In genomic region chr22:25057013-25057881, GRCh38 we compare ENCODE assay signal across 8 cellular contexts.
DNase-seq lines count a peak whose midpoint lies in the region; ATAC-seq lines count a peak whose summit lies in the region.

No MANE protein-coding gene starts in this region.

- H3K4me3 Mint-ChIP-seq in naive thymus-derived CD4-positive, alpha-beta T cell, result no peak overlapping the region
- no peak overlapping the region for H3K4me3 Mint-ChIP-seq in stimulated activated naive CD8-positive, alpha-beta T cell treated with anti-CD3 and anti-CD28 coated beads, Interleukin-15, amount 100 ng/mL, for 72 hours

- H3K9me3 Mint-ChIP-seq in naive thymus-derived CD4-positive, alpha-beta T cell, result peaks cover 0 to 2% (median 0%) of the 10 kb centered on the region in 11 donors
- H3K9me3 Mint-ChIP-seq in stimulated activated naive CD8-positive, alpha-beta T cell treated with anti-CD3 and anti-CD28 coated beads, Interleukin-15, amount 100 ng/mL, for 72 hours, result no peaks in the 10 kb centered on the region

- peak overlapping the region in 3 of 9 donors; percentile 67 to 75 (median 72) for H3K27ac Mint-ChIP-seq in naive thymus-derived CD4-positive, alpha-beta T cell
- no peak overlapping the region for H3K27ac Mint-ChIP-seq in stimulated activated naive CD8-positive, alpha-beta T cell treated with anti-CD3 and anti-CD28 coated beads, Interleukin-15, amount 100 ng/mL, for 72 hours

- H3K27ac ChIP-seq in effector memory CD4-positive, alpha-beta T cell (ENCODE audit: insufficient read depth, low read length, poor library complexity, severe bottlenecking), result no peak overlapping the region
- no peak overlapping the region for H3K27ac ChIP-seq in naive thymus-derived CD4-positive, alpha-beta T cell (ENCODE audit: low read depth, low read length)

- H3K27me3 ChIP-seq in effector memory CD4-positive, alpha-beta T cell (replicated peaks; ENCODE audit: control insufficient read depth, insufficient read depth, low read length, poor library complexity, severe bottlenecking), result no peaks in the 10 kb centered on the region
- H3K27me3 ChIP-seq in naive thymus-derived CD4-positive, alpha-beta T cell (ENCODE audit: control insufficient read depth in 2 of 2, insufficient read depth in 2 of 2, low read length in 2 of 2), result no peaks in the 10 kb centered on the region

- peak; percentile 78 for DNase-seq in AG20443 (ENCODE audit: low spot score)
- peak; percentile 25 for DNase-seq in H4 (ENCODE audit: low spot score)
- DNase-seq in NCI-H69 (lab: John Stamatoyannopoulos, UW), result peak; percentile 79
- DNase-seq in activated CD8-positive, alpha-beta memory T cell treated with anti-CD3 and anti-CD28 coated beads for 24 hours, result peak; percentile 95
- DNase-seq in effector memory CD4-positive, alpha-beta T cell, result peak; percentile 28 to 51 (median 49)
- DNase-seq in naive thymus-derived CD4-positive, alpha-beta T cell, result peak; percentile 23 to 86 (median 64)
- peak; percentile 75 to 78 for DNase-seq in stimulated activated naive CD8-positive, alpha-beta T cell treated with anti-CD3 and anti-CD28 coated beads, Interleukin-15, amount 100 ng/mL, for 72 hours

- H3K4me3 ChIP-seq in effector memory CD4-positive, alpha-beta T cell (ENCODE audit: insufficient read depth, low read depth, low read length, poor library complexity, severe bottlenecking), result no peak overlapping the region
- H3K4me3 ChIP-seq in naive thymus-derived CD4-positive, alpha-beta T cell (ENCODE audit: low read length), result no peak overlapping the region

- CTCF ChIA-PET in naive thymus-derived CD4-positive, alpha-beta T cell (lab: Charles Lee), result interaction anchor here (0.6 to 2.0 kb wide), 8 partner anchors 8 to 116 kb away, joined by 3 to 10 read pairs (median 4); no protein-coding TSS in a partner anchor

- no peaks in the 10 kb centered on the region for H3K36me3 ChIP-seq in effector memory CD4-positive, alpha-beta T cell (ENCODE audit: control insufficient read depth, insufficient read depth, low read length)
- H3K36me3 ChIP-seq in naive thymus-derived CD4-positive, alpha-beta T cell (ENCODE audit: control insufficient read depth in 2 of 3, insufficient read depth in 3 of 3, low read length in 3 of 3), result no peaks in the 10 kb centered on the region

- POLR2A ChIA-PET in naive thymus-derived CD4-positive, alpha-beta T cell (lab: Charles Lee), result interaction anchor here (1.6 kb wide), 1 partner anchor 23 kb away, joined by 3 read pairs; no protein-coding TSS in a partner anchor

- H3K36me3 Mint-ChIP-seq in naive thymus-derived CD4-positive, alpha-beta T cell, result peaks cover 0 to 2% (median 0%) of the 10 kb centered on the region in 5 donors

- peaks cover 19 to 42% (median 26%) of the 10 kb centered on the region in 7 donors for H3K4me1 Mint-ChIP-seq in naive thymus-derived CD4-positive, alpha-beta T cell
- peaks cover 80% of the 10 kb centered on the region for H3K4me1 Mint-ChIP-seq in stimulated activated naive CD8-positive, alpha-beta T cell treated with anti-CD3 and anti-CD28 coated beads, Interleukin-15, amount 100 ng/mL, for 72 hours

- peak; percentile 76 for ATAC-seq in naive thymus-derived CD4-positive, alpha-beta T cell
- ATAC-seq in stimulated activated naive CD8-positive, alpha-beta T cell treated with anti-CD3 and anti-CD28 coated beads, Interleukin-15, amount 100 ng/mL, for 72 hours, result peak; percentile 48
- no peak for ATAC-seq in HG02970 (IDR thresholded peaks at IDR 0.05; ENCODE audit: low FRiP score, unreplicated experiment)

- H3K4me1 ChIP-seq in effector memory CD4-positive, alpha-beta T cell (ENCODE audit: control insufficient read depth, insufficient read depth, low read length, poor library complexity, severe bottlenecking), result peaks cover 20% of the 10 kb centered on the region
- H3K4me1 ChIP-seq in naive thymus-derived CD4-positive, alpha-beta T cell (ENCODE audit: control insufficient read depth in 2 of 2, insufficient read depth in 2 of 2, low read length in 2 of 2), result peaks cover 16 to 18% of the 10 kb centered on the region in 2 donors

- H3K27me3 Mint-ChIP-seq in naive thymus-derived CD4-positive, alpha-beta T cell, result no peaks in the 10 kb centered on the region
- H3K27me3 Mint-ChIP-seq in stimulated activated naive CD8-positive, alpha-beta T cell treated with anti-CD3 and anti-CD28 coated beads, Interleukin-15, amount 100 ng/mL, for 72 hours, result no peaks in the 10 kb centered on the region

- intact Hi-C loops in naive thymus-derived CD4-positive, alpha-beta T cell (cut with micrococcal nuclease), result loop anchor here (1.0 kb wide), 2 partner anchors 105 to 119 kb away; partner anchors contain the start of gene KIAA1671 (in 1 of the 2)

- no peaks in the 10 kb centered on the region for H3K9me3 ChIP-seq in effector memory CD4-positive, alpha-beta T cell (ENCODE audit: control insufficient read depth, low read length)
- no peaks in the 10 kb centered on the region for H3K9me3 ChIP-seq in naive thymus-derived CD4-positive, alpha-beta T cell (ENCODE audit: control insufficient read depth in 2 of 3, low read length in 3 of 3)

Comparison
In these comparisons a context has a peak if more than half of its experiments do, and no peak if none do; other contexts are left out.
1. DNase-seq: peak in every context shown above with its lines; median percentile 95 in activated CD8-positive, alpha-beta memory T cell treated with anti-CD3 and anti-CD28 coated beads for 24 hours; 79 in NCI-H69; 78 in AG20443; 76 in stimulated activated naive CD8-positive, alpha-beta T cell treated with anti-CD3 and anti-CD28 coated beads, Interleukin-15, amount 100 ng/mL, for 72 hours; 64 in naive thymus-derived CD4-positive, alpha-beta T cell; 49 in effector memory CD4-positive, alpha-beta T cell; 25 in H4.